9 cellular contexts compared by ENCODE assay signal in genomic region chr6:130575971-130576370, GRCh38.
DNase-seq lines count a peak whose midpoint lies in the region; ATAC-seq and TF ChIP-seq lines count a peak whose summit lies in the region.
"Had no signal": no experiment of that assay in that cellular context is flagged by ENCODE, and none has a peak within 500 bp of the region (broad histone marks: within the 10 kb centered on the region; RNA-seq: fewer than 3 reads in every experiment).

No MANE protein-coding gene starts in this region.

- no peak for TF ChIP-seq RAD21 in SK-N-SH (IDR thresholded peaks at IDR 0.05; ENCODE audit: low read length)

- no peaks in the 10 kb centered on the region for H3K79me2 ChIP-seq in SK-N-SH (ENCODE audit: insufficient read depth)

- H3K4me2 ChIP-seq in SK-N-SH: no peak overlapping the region

- H3F3A ChIP-seq in SK-N-SH (replicated peaks; ENCODE audit: insufficient read depth): no peaks in the 10 kb centered on the region

- H3K9ac ChIP-seq in SK-N-SH: no peak overlapping the region

- H3K36me3 ChIP-seq in SK-N-SH (replicated peaks in 1 of 2; ENCODE audit: control insufficient read depth in 1 of 2, insufficient read depth in 2 of 2, low read length in 1 of 2): no peaks in the 10 kb centered on the region

- peaks cover 72% of the 10 kb centered on the region for H3K36me3 Mint-ChIP-seq in activated CD8-positive, alpha-beta T cell treated with anti-CD3 and anti-CD28 coated beads, Interleukin-2, amount 10 ng/mL, durations not matched to agents 7 days and 5 days (ENCODE audit: low read depth)

- 0 out of 2 replicates have a peak, but pooled peaks cover under 1% of the 10 kb centered on the region for H3K9me3 ChIP-seq in SK-N-SH

- H3K4me1 ChIP-seq in SK-N-SH (ENCODE audit: control insufficient read depth in 1 of 2, insufficient read depth in 2 of 2, low read depth in 1 of 2, low read length in 1 of 2): no peaks in the 10 kb centered on the region; a peak in 1 of 4 replicates

- no peak for TF ChIP-seq CTCF in SK-N-SH (IDR thresholded peaks at IDR 0.05)

- no peaks in the 10 kb centered on the region for H3K27me3 Mint-ChIP-seq in activated CD8-positive, alpha-beta T cell treated with anti-CD3 and anti-CD28 coated beads, Interleukin-2, amount 10 ng/mL, durations not matched to agents 7 days and 5 days (ENCODE audit: low read depth)

- H4K20me1 ChIP-seq in SK-N-SH (ENCODE audit: insufficient read depth): no peaks in the 10 kb centered on the region

- H3K4me3 ChIP-seq in SK-N-SH (ENCODE audit: low read depth in 2 of 2, low read length in 1 of 2): no peak overlapping the region
- H3K4me3 ChIP-seq: K562 had no signal

- DNase-seq in GM19240 (ENCODE audit: insufficient read length, low spot score) (peak; percentile 14), SK-N-SH (no peak), NCI-H1694 (lab: John Stamatoyannopoulos, UW) (no peak), NCI-H526 (lab: John Stamatoyannopoulos, UW) (no peak), NCI-H774 (lab: John Stamatoyannopoulos, UW) (no peak)
- peak; percentile 90 for DNase-seq in activated CD8-positive, alpha-beta T cell treated with anti-CD3 and anti-CD28 coated beads, Interleukin-2, amount 10 ng/mL, durations not matched to agents 7 days and 5 days
- peak; percentile 4 for DNase-seq in stimulated activated CD4-positive, alpha-beta T cell treated with anti-CD3 and anti-CD28 coated beads, Interleukin-4, amount 100 ng/mL, for 1 hour

- POLR2A ChIA-PET in activated CD8-positive, alpha-beta T cell treated with anti-CD3 and anti-CD28 coated beads, Interleukin-2, amount 10 ng/mL, durations not matched to agents 7 days and 5 days (lab: Charles Lee): interaction anchor here (0.6 to 3.4 kb wide), 3 partner anchors 10 to 64 kb away, joined by 3 to 18 read pairs (median 6); no protein-coding TSS in a partner anchor
- POLR2A ChIA-PET in SK-N-SH (lab: Yijun Ruan, JAX): no interaction called here

- peaks cover 35% of the 10 kb centered on the region for H3K9me3 Mint-ChIP-seq in activated CD8-positive, alpha-beta T cell treated with anti-CD3 and anti-CD28 coated beads, Interleukin-2, amount 10 ng/mL, durations not matched to agents 7 days and 5 days (ENCODE audit: insufficient read depth)

- H2AFZ ChIP-seq in SK-N-SH (ENCODE audit: low read depth): no peak overlapping the region

- TF ChIP-seq EP300 in SK-N-SH (IDR thresholded peaks at IDR 0.05; ENCODE audit: borderline replicate concordance in 1 of 2, low read depth in 1 of 2, low read length in 1 of 2): no peak

- peak overlapping the region; percentile 92 for H3K27ac Mint-ChIP-seq in activated CD8-positive, alpha-beta T cell treated with anti-CD3 and anti-CD28 coated beads, Interleukin-2, amount 10 ng/mL, durations not matched to agents 7 days and 5 days

- no peaks in the 10 kb centered on the region for H3K9me2 ChIP-seq in SK-N-SH

- ATAC-seq in HG03135 (IDR thresholded peaks at IDR 0.05; ENCODE audit: unreplicated experiment): peak; percentile 97
- ATAC-seq in activated CD8-positive, alpha-beta T cell treated with anti-CD3 and anti-CD28 coated beads, Interleukin-2, amount 10 ng/mL, durations not matched to agents 7 days and 5 days: peak; percentile 95
- ATAC-seq: K562 had no signal

- H3K4me3 Mint-ChIP-seq in activated CD8-positive, alpha-beta T cell treated with anti-CD3 and anti-CD28 coated beads, Interleukin-2, amount 10 ng/mL, durations not matched to agents 7 days and 5 days: peak overlapping the region; percentile 62

- 82% methylated on average over 2 of the region's 2 CpGs for WGBS in SK-N-SH (ENCODE audit: low lambda C conversion rate)

- peaks cover 54% of the 10 kb centered on the region for H3K4me1 Mint-ChIP-seq in activated CD8-positive, alpha-beta T cell treated with anti-CD3 and anti-CD28 coated beads, Interleukin-2, amount 10 ng/mL, durations not matched to agents 7 days and 5 days (ENCODE audit: low read depth)

- no peaks in the 10 kb centered on the region for H3K27me3 ChIP-seq in SK-N-SH (ENCODE audit: insufficient read depth)

- no peak overlapping the region for H3K27ac ChIP-seq in SK-N-SH (ENCODE audit: low read depth in 2 of 2, low read length in 1 of 2)

- CTCF ChIA-PET in activated CD8-positive, alpha-beta T cell treated with anti-CD3 and anti-CD28 coated beads, Interleukin-2, amount 10 ng/mL, durations not matched to agents 7 days and 5 days (lab: Charles Lee): interaction anchor here (0.6 to 2.3 kb wide), 12 partner anchors 15 to 252 kb away, joined by 3 to 12 read pairs (median 4); no protein-coding TSS in a partner anchor
- CTCF ChIA-PET in SK-N-SH (lab: Yijun Ruan, JAX): no interaction called here

TF ChIP-seq in SK-N-SH, 30 proteins besides CTCF, POLR2A, EP300 and RAD21:
- TF ChIP-seq REST (IDR thresholded peaks at IDR 0.05; ENCODE audit: low read depth, low read length): no peak
- no peak for TF ChIP-seq POLR2AphosphoS5 (IDR thresholded peaks at IDR 0.05; ENCODE audit: low read depth, low read length)
- no peak for TF ChIP-seq USF2 (IDR thresholded peaks at IDR 0.05; ENCODE audit: borderline replicate concordance, low read depth, low read length)
- TF ChIP-seq RFX5 (IDR thresholded peaks at IDR 0.05; ENCODE audit: low read length): no peak
- no peak for TF ChIP-seq TCF12 (IDR thresholded peaks at IDR 0.05)
- TF ChIP-seq TAF1 (IDR thresholded peaks at IDR 0.05; ENCODE audit: borderline replicate concordance, low read depth, low read length): no peak
- TF ChIP-seq GATA2 (CRISPR knock-in tag; IDR thresholded peaks at IDR 0.05): no peak
- no peak for TF ChIP-seq RCOR1 (IDR thresholded peaks at IDR 0.05; ENCODE audit: low read length)
- no peak for TF ChIP-seq SIN3A (IDR thresholded peaks at IDR 0.05; ENCODE audit: borderline replicate concordance, low read depth, low read length)

Comparison
In these comparisons a context has a peak if more than half of its experiments do, and no peak if none do; other contexts are left out.
1. DNase-seq: peak in GM19240 (single experiment), activated CD8-positive, alpha-beta T cell treated with anti-CD3 and anti-CD28 coated beads, Interleukin-2, amount 10 ng/mL, durations not matched to agents 7 days and 5 days (single experiment) and stimulated activated CD4-positive, alpha-beta T cell treated with anti-CD3 and anti-CD28 coated beads, Interleukin-4, amount 100 ng/mL, for 1 hour (single experiment); none in SK-N-SH (single experiment), NCI-H1694 (single experiment), NCI-H526 (0 of 2) and NCI-H774 (single experiment).